Comparison of ENCODE assay signal across 18 cellular contexts in the genomic region with DNA sequence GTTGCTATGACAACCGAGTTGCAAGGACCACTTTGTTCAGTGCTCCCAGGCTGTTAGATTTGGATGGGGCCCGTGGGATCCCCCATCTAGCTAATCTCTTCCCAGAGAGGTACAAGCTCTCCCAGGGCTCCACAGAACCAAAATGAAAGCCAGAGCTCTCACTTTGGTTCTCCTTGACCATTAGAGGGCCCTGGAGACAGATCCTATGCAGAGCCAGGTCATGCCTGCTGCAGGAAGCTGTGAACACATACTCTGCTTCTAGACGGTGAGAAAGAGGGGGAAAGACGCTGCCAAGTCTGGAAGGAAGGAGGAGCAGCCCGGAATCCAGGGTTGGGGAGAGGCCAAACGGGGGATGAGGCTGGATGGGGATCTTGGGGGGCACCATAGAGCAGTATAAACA.
DNase-seq lines count a peak whose midpoint lies in the region; ATAC-seq and TF ChIP-seq lines count a peak whose summit lies in the region.
"Had no signal": no experiment of that assay in that cellular context is flagged by ENCODE, and none has a peak within 500 bp of the region (broad histone marks: within the 10 kb centered on the region; RNA-seq: fewer than 3 reads in every experiment).

No MANE protein-coding gene starts in this region.

- H3K27ac Mint-ChIP-seq in endodermal cell (no peak overlapping the region), glutamatergic neuron (ENCODE audit: unreplicated experiment) (no peak overlapping the region)
- H3K27ac Mint-ChIP-seq in activated CD4-positive, alpha-beta T cell treated with anti-CD3 and anti-CD28 coated beads, Interleukin-2, amount 10 ng/mL, durations not matched to agents 24 days and 14 days, result no peak overlapping the region
- H3K27ac Mint-ChIP-seq: activated naive CD8-positive, alpha-beta T cell treated with anti-CD3 and anti-CD28 coated beads for 36 hours; activated T-helper 1 cell treated with anti-CD3 and anti-CD28 coated beads, Interleukin-12 subunit alpha, Interleukin-12 subunit beta, Interleukin-2, Interleukin-4 antibody, amounts not matched to agents 30 ng/mL and 10 ng/mL and 1 ng/mL, durations not matched to agents 14 hours and 24 hours and 36 hours had no signal

- no peaks in the 10 kb centered on the region for H3K4me1 ChIP-seq in heart left ventricle
- H3K4me1 ChIP-seq in right atrium auricular region, result no peaks in the 10 kb centered on the region
- H3K4me1 ChIP-seq in endodermal cell (ENCODE audit: control insufficient read depth, insufficient read depth, low read length), result no peaks in the 10 kb centered on the region
- H3K4me1 ChIP-seq: left lung, spleen, vagina had no signal

- ATAC-seq in heart left ventricle (peak in 3 of 4 donors; percentile 39 to 47 (median 42)), HG03139 (IDR thresholded peaks at IDR 0.05; ENCODE audit: unreplicated experiment) (no peak)
- ATAC-seq: left lung had no signal

- H3K9me3 ChIP-seq in heart left ventricle, result no peaks in the 10 kb centered on the region
- no peaks in the 10 kb centered on the region for H3K9me3 ChIP-seq in right atrium auricular region
- no peaks in the 10 kb centered on the region for H3K9me3 ChIP-seq in endodermal cell (ENCODE audit: control insufficient read depth, low read length)
- H3K9me3 ChIP-seq: left lung, SK-N-SH, spleen, vagina had no signal

- no peak overlapping the region for H3K9ac ChIP-seq in endodermal cell (ENCODE audit: extremely low read depth, low read length, poor library complexity, severe bottlenecking)
- H3K9ac ChIP-seq: SK-N-SH had no signal

- H3K27me3 Mint-ChIP-seq in endodermal cell (ENCODE audit: insufficient read depth) (no peaks in the 10 kb centered on the region), glutamatergic neuron (ENCODE audit: unreplicated experiment) (peaks cover 6% of the 10 kb centered on the region)
- H3K27me3 Mint-ChIP-seq in activated CD4-positive, alpha-beta T cell treated with anti-CD3 and anti-CD28 coated beads, Interleukin-2, amount 10 ng/mL, durations not matched to agents 24 days and 14 days, result peaks cover 10% of the 10 kb centered on the region

- H3K9me3 Mint-ChIP-seq in endodermal cell (no peaks in the 10 kb centered on the region), glutamatergic neuron (ENCODE audit: unreplicated experiment) (peaks cover 12% of the 10 kb centered on the region)
- no peaks in the 10 kb centered on the region for H3K9me3 Mint-ChIP-seq in activated CD4-positive, alpha-beta T cell treated with anti-CD3 and anti-CD28 coated beads, Interleukin-2, amount 10 ng/mL, durations not matched to agents 24 days and 14 days
- H3K9me3 Mint-ChIP-seq: activated naive CD8-positive, alpha-beta T cell treated with anti-CD3 and anti-CD28 coated beads for 36 hours; activated T-helper 1 cell treated with anti-CD3 and anti-CD28 coated beads, Interleukin-12 subunit alpha, Interleukin-12 subunit beta, Interleukin-2, Interleukin-4 antibody, amounts not matched to agents 30 ng/mL and 10 ng/mL and 1 ng/mL, durations not matched to agents 14 hours and 24 hours and 36 hours had no signal

- peaks cover 0 to 7% (median 0%) of the 10 kb centered on the region in 9 donors for H3K27me3 ChIP-seq in heart left ventricle
- H3K27me3 ChIP-seq in right atrium auricular region, result no peaks in the 10 kb centered on the region
- no peaks in the 10 kb centered on the region for H3K27me3 ChIP-seq in endodermal cell (ENCODE audit: control insufficient read depth, insufficient read depth, low read length, poor library complexity, severe bottlenecking)
- H3K27me3 ChIP-seq: vagina had no signal

- H3K4me3 Mint-ChIP-seq in endodermal cell (no peak overlapping the region), glutamatergic neuron (ENCODE audit: unreplicated experiment) (no peak overlapping the region)
- no peak overlapping the region for H3K4me3 Mint-ChIP-seq in activated CD4-positive, alpha-beta T cell treated with anti-CD3 and anti-CD28 coated beads, Interleukin-2, amount 10 ng/mL, durations not matched to agents 24 days and 14 days
- H3K4me3 Mint-ChIP-seq: activated naive CD8-positive, alpha-beta T cell treated with anti-CD3 and anti-CD28 coated beads for 36 hours; activated T-helper 1 cell treated with anti-CD3 and anti-CD28 coated beads, Interleukin-12 subunit alpha, Interleukin-12 subunit beta, Interleukin-2, Interleukin-4 antibody, amounts not matched to agents 30 ng/mL and 10 ng/mL and 1 ng/mL, durations not matched to agents 14 hours and 24 hours and 36 hours had no signal

- no peak for DNase-seq in heart left ventricle
- DNase-seq in right atrium auricular region (ENCODE audit: low spot score), result no peak
- DNase-seq in NCI-H524 (lab: John Stamatoyannopoulos, UW), result peak; percentile 35 to 45
- DNase-seq in endodermal cell, result no peak
- DNase-seq in glutamatergic neuron, result no peak
- DNase-seq in NCI-H510A (lab: John Stamatoyannopoulos, UW), result no peak
- no peak for DNase-seq in activated CD4-positive, alpha-beta T cell treated with anti-CD3 and anti-CD28 coated beads, Interleukin-2, amount 10 ng/mL, durations not matched to agents 24 days and 14 days
- DNase-seq: activated naive CD8-positive, alpha-beta T cell treated with anti-CD3 and anti-CD28 coated beads for 36 hours; H7; left lung; NCI-H345; SK-N-SH; spleen; stimulated activated CD4-positive, alpha-beta T cell treated with anti-CD3 and anti-CD28 coated beads, Interleukin-4, amount 100 ng/mL, for 4 hours; T1000 had no signal

- 39 to 48% (median 42%) methylated on average over 6 of the region's 6 CpGs for WGBS in heart left ventricle, 4 donors
- 80 to 93% methylated on average over 4 to 6 of the region's 6 CpGs for WGBS in endodermal cell (ENCODE audit: insufficient coverage in 1 of 2, insufficient read length in 1 of 2), 2 experiments

- H3K27ac ChIP-seq in heart left ventricle (no peak overlapping the region), right atrium auricular region (no peak overlapping the region), endodermal cell (ENCODE audit: low read depth, low read length) (no peak overlapping the region)
- H3K27ac ChIP-seq: left lung, spleen, vagina had no signal

- TF ChIP-seq POLR2A in heart left ventricle (IDR thresholded peaks at IDR 0.05), result no peak

- intact Hi-C loops in heart left ventricle (cut with DNase I), result loop anchor here in 1 of 10 donors (10.0 kb wide), 1 partner anchor 61 kb away; no protein-coding TSS in a partner anchor
- intact Hi-C loops in activated CD4-positive, alpha-beta T cell treated with anti-CD3 and anti-CD28 coated beads, Interleukin-2, amount 10 ng/mL, durations not matched to agents 24 days and 14 days (cut with micrococcal nuclease), result no loop called here

- H3K4me1 Mint-ChIP-seq in endodermal cell (no peaks in the 10 kb centered on the region), glutamatergic neuron (ENCODE audit: low read depth, unreplicated experiment) (peaks cover 20% of the 10 kb centered on the region)
- H3K4me1 Mint-ChIP-seq in activated CD4-positive, alpha-beta T cell treated with anti-CD3 and anti-CD28 coated beads, Interleukin-2, amount 10 ng/mL, durations not matched to agents 24 days and 14 days, result no peaks in the 10 kb centered on the region
- H3K4me1 Mint-ChIP-seq: activated naive CD8-positive, alpha-beta T cell treated with anti-CD3 and anti-CD28 coated beads for 36 hours had no signal

- H3K36me3 ChIP-seq in heart left ventricle (no peaks in the 10 kb centered on the region), right atrium auricular region (no peaks in the 10 kb centered on the region), endodermal cell (ENCODE audit: control insufficient read depth, insufficient read depth, low read length) (no peaks in the 10 kb centered on the region)
- H3K36me3 ChIP-seq: left lung, spleen, vagina had no signal

- H3K36me3 Mint-ChIP-seq in endodermal cell (ENCODE audit: low read depth), result no peaks in the 10 kb centered on the region
- peaks cover 19% of the 10 kb centered on the region for H3K36me3 Mint-ChIP-seq in glutamatergic neuron (ENCODE audit: unreplicated experiment)
- H3K36me3 Mint-ChIP-seq in activated CD4-positive, alpha-beta T cell treated with anti-CD3 and anti-CD28 coated beads, Interleukin-2, amount 10 ng/mL, durations not matched to agents 24 days and 14 days (ENCODE audit: low read depth), result no peaks in the 10 kb centered on the region
- H3K36me3 Mint-ChIP-seq: activated naive CD8-positive, alpha-beta T cell treated with anti-CD3 and anti-CD28 coated beads for 36 hours had no signal

- TF ChIP-seq CTCF in heart left ventricle (IDR thresholded peaks at IDR 0.05) (peak in 1 of 12 donors; percentile 14), right atrium auricular region (IDR thresholded peaks at IDR 0.05) (no peak), endodermal cell (conservative IDR thresholded peaks at IDR 0.05) (peak; percentile 24), glutamatergic neuron (IDR thresholded peaks at IDR 0.05; ENCODE audit: partially characterized antibody, unreplicated experiment) (no peak)

- no peak overlapping the region for H3K4me3 ChIP-seq in heart left ventricle
- H3K4me3 ChIP-seq in right atrium auricular region, result no peak overlapping the region
- H3K4me3 ChIP-seq in endodermal cell (ENCODE audit: low read length), result no peak overlapping the region
- H3K4me3 ChIP-seq: left lung, spleen, vagina had no signal

Comparison
In these comparisons a context has a peak if more than half of its experiments do, and no peak if none do; other contexts are left out.
1. DNase-seq: peak in NCI-H524 (2 of 2); none in heart left ventricle (0 of 5), right atrium auricular region (single experiment), endodermal cell (single experiment), glutamatergic neuron (single experiment), NCI-H510A (single experiment) and activated CD4-positive, alpha-beta T cell treated with anti-CD3 and anti-CD28 coated beads, Interleukin-2, amount 10 ng/mL, durations not matched to agents 24 days and 14 days (single experiment).